Comparison of ENCODE assay signal across 1 cellular context in genomic region chr1:205589618-205590456, GRCh38.
TF ChIP-seq lines count a peak whose summit lies in the region.

No MANE protein-coding gene starts in this region.

TF ChIP-seq in HepG2, 621 proteins besides CTCF, POLR2A, EP300 and RAD21 (continued from another document):
- TF ChIP-seq, protein P1, sequence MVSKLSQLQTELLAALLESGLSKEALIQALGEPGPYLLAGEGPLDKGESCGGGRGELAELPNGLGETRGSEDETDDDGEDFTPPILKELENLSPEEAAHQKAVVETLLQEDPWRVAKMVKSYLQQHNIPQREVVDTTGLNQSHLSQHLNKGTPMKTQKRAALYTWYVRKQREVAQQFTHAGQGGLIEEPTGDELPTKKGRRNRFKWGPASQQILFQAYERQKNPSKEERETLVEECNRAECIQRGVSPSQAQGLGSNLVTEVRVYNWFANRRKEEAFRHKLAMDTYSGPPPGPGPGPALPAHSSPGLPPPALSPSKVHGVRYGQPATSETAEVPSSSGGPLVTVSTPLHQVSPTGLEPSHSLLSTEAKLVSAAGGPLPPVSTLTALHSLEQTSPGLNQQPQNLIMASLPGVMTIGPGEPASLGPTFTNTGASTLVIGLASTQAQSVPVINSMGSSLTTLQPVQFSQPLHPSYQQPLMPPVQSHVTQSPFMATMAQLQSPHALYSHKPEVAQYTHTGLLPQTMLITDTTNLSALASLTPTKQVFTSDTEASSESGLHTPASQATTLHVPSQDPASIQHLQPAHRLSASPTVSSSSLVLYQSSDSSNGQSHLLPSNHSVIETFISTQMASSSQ (IDR thresholded peaks at IDR 0.05; ENCODE audit: low read depth) = no peak
- TF ChIP-seq, protein P1 (CRISPR knock-in tag; IDR thresholded peaks at IDR 0.05; ENCODE audit: borderline replicate concordance) = no peak
- TF ChIP-seq SRSF4 (IDR thresholded peaks at IDR 0.05; ENCODE audit: low read depth, low read length, poor library complexity, severe bottlenecking) (no peak), REXO4 (CRISPR knock-in tag; IDR thresholded peaks at IDR 0.05; ENCODE audit: borderline replicate concordance) (no peak), SP5 (CRISPR knock-in tag; IDR thresholded peaks at IDR 0.05; ENCODE audit: borderline replicate concordance, low read depth) (no peak), HNF4A (CRISPR knock-in tag; IDR thresholded peaks at IDR 0.05) (0 out of 2 replicates have a peak, but pooled peaks have one; percentile 5)
- TF ChIP-seq, protein P2, sequence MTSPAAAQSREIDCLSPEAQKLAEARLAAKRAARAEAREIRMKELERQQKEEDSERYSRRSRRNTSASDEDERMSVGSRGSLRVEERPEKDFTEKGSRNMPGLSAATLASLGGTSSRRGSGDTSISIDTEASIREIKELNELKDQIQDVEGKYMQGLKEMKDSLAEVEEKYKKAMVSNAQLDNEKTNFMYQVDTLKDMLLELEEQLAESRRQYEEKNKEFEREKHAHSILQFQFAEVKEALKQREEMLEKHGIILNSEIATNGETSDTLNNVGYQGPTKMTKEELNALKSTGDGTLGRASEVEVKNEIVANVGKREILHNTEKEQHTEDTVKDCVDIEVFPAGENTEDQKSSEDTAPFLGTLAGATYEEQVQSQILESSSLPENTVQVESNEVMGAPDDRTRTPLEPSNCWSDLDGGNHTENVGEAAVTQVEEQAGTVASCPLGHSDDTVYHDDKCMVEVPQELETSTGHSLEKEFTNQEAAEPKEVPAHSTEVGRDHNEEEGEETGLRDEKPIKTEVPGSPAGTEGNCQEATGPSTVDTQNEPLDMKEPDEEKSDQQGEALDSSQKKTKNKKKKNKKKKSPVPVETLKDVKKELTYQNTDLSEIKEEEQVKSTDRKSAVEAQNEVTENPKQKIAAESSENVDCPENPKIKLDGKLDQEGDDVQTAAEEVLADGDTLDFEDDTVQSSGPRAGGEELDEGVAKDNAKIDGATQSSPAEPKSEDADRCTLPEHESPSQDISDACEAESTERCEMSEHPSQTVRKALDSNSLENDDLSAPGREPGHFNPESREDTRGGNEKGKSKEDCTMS (CRISPR knock-in tag; conservative IDR thresholded peaks at IDR 0.05) = no peak
TF ChIP-seq in HepG2: peak in this region for 2.
